31 cellular contexts compared by ENCODE assay signal in the genomic region with DNA sequence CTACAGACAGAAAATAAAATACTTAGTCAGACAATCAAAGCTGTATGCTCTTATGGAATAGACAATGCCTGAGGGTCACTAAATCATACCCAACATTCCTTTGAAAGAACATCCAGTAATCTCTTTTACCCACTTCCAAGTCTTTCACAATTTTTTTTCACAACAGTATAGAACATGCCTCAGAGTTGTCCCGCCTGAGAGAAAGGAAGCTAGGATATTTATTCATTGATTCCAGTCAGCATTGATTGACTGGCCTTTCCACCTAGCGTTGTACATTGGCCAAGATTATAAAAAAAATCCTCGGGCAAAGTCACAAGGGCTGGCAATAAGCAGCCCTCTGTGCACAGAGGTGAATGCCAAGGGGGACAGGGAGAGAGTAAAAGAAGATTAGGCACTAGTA.
DNase-seq lines count a peak whose midpoint lies in the region; ATAC-seq, FAIRE-seq and TF ChIP-seq lines count a peak whose summit lies in the region.
"Had no signal": no experiment of that assay in that cellular context is flagged by ENCODE, and none has a peak within 500 bp of the region (broad histone marks: within the 10 kb centered on the region; RNA-seq: fewer than 3 reads in every experiment).

No MANE protein-coding gene starts in this region.

- peaks cover 39% of the 10 kb centered on the region for H3K4me1 Mint-ChIP-seq in MCF 10A (ENCODE audit: insufficient read depth, unreplicated experiment)
- H3K4me1 Mint-ChIP-seq: stimulated activated memory B cell treated with anti-CD40 and anti-IgM and Interleukin-4, amounts not matched to agents 10 μg/mL and 1 μg/mL and 100 μg/mL, for 72 hours had no signal

- DNase-seq in AG10803 (ENCODE audit: low read depth): peak; percentile 42
- peak; percentile 86 for DNase-seq in MCF 10A (ENCODE audit: unreplicated experiment)
- DNase-seq in fibroblast of mammary gland (ENCODE audit: low read depth): peak; percentile 31
- no peak for DNase-seq in mucosa of descending colon
- no peak for DNase-seq in midbrain (lab: John Stamatoyannopoulos, UW)
- DNase-seq in KG1 (lab: John Stamatoyannopoulos, UW): no peak
- DNase-seq in kidney: no peak
- DNase-seq: 8988T; activated CD8-positive, alpha-beta T cell treated with anti-CD3 and anti-CD28 coated beads for 36 hours; activated naive CD4-positive, alpha-beta T cell treated with anti-CD3 and anti-CD28 coated beads for 36 hours; amniotic stem cell; brain microvascular endothelial cell; COR-L47; effector CD4-positive, alpha-beta T cell; erythroblast; hippocampal formation; left lung; naive thymus-derived CD4-positive, alpha-beta T cell; NCI-H1436; NCI-H2081 treated with DMSO at 0.1 percent for 48 hours; NCI-H226; NCI-H526 treated with DMSO at 0.1 percent for 48 hours; SIG-M5; stimulated activated CD4-positive, alpha-beta T cell treated with anti-CD3 and anti-CD28 coated beads, Interleukin-4, amount 100 ng/mL, for 4 hours had no signal

- no peaks in the 10 kb centered on the region for H3K27me3 Mint-ChIP-seq in MCF 10A (ENCODE audit: insufficient read depth, unreplicated experiment)
- H3K27me3 Mint-ChIP-seq: activated CD8-positive, alpha-beta T cell treated with anti-CD3 and anti-CD28 coated beads for 36 hours; naive thymus-derived CD4-positive, alpha-beta T cell; stimulated activated memory B cell treated with anti-CD40 and anti-IgM and Interleukin-4, amounts not matched to agents 10 μg/mL and 1 μg/mL and 100 μg/mL, for 72 hours had no signal

- POLR2A ChIA-PET in MCF 10A (lab: Yijun Ruan, JAX): interaction anchor here (0.6 to 3.5 kb wide), 43 partner anchors 10 to 650 kb away, joined by 3 to 106 read pairs (median 4); a partner anchor contains a TSS

- H3K36me3 Mint-ChIP-seq in MCF 10A (ENCODE audit: insufficient read depth, unreplicated experiment): no peaks in the 10 kb centered on the region
- H3K36me3 Mint-ChIP-seq: naive thymus-derived CD4-positive, alpha-beta T cell; stimulated activated memory B cell treated with anti-CD40 and anti-IgM and Interleukin-4, amounts not matched to agents 10 μg/mL and 1 μg/mL and 100 μg/mL, for 72 hours had no signal

- no peaks in the 10 kb centered on the region for H3K9me3 Mint-ChIP-seq in MCF 10A (ENCODE audit: unreplicated experiment)
- H3K9me3 Mint-ChIP-seq: activated naive CD4-positive, alpha-beta T cell treated with anti-CD3 and anti-CD28 coated beads for 36 hours; stimulated activated memory B cell treated with anti-CD40 and anti-IgM and Interleukin-4, amounts not matched to agents 10 μg/mL and 1 μg/mL and 100 μg/mL, for 72 hours had no signal

- H3K36me3 ChIP-seq in mucosa of descending colon (ENCODE audit: low read depth) (no peaks in the 10 kb centered on the region), kidney (ENCODE audit: control insufficient read depth in 1 of 2, insufficient read depth in 2 of 2, low read length in 2 of 2) (no peaks in the 10 kb centered on the region)
- H3K36me3 ChIP-seq: brain microvascular endothelial cell, left lung, neutrophil had no signal

- intact Hi-C loops in MCF 10A (cut with micrococcal nuclease): no loop called here
- intact Hi-C loops in mucosa of descending colon (cut with DNase I, micrococcal nuclease): no loop called here
- intact Hi-C loops in kidney (cut with DNase I): no loop called here

- TF ChIP-seq CTCF in AG10803 (conservative IDR thresholded peaks at IDR 0.05; ENCODE audit: low read length) (no peak), MCF 10A (IDR thresholded peaks at IDR 0.05; ENCODE audit: unreplicated experiment) (no peak), fibroblast of mammary gland (conservative IDR thresholded peaks at IDR 0.05; ENCODE audit: control insufficient read depth, insufficient read depth, low read depth, low read length) (no peak), mucosa of descending colon (IDR thresholded peaks at IDR 0.05) (no peak), kidney (IDR thresholded peaks at IDR 0.05; ENCODE audit: borderline replicate concordance, extremely low read depth, insufficient read depth) (no peak)

- H3K4me3 ChIP-seq in AG10803 (ENCODE audit: low read length) (no peak overlapping the region), fibroblast of mammary gland (ENCODE audit: control insufficient read depth, low read depth, low read length) (no peak overlapping the region), mucosa of descending colon (no peak overlapping the region), kidney (ENCODE audit: low read length in 2 of 2) (no peak overlapping the region)
- H3K4me3 ChIP-seq: left lung had no signal

- no peaks in the 10 kb centered on the region for H3K9me3 ChIP-seq in mucosa of descending colon
- H3K9me3 ChIP-seq in kidney (ENCODE audit: control insufficient read depth in 1 of 2, low read length in 2 of 2): no peaks in the 10 kb centered on the region
- H3K9me3 ChIP-seq: neutrophil had no signal

- ATAC-seq in mucosa of descending colon: peak; percentile 41
- no peak for ATAC-seq in HG02610 (IDR thresholded peaks at IDR 0.05; ENCODE audit: unreplicated experiment)
- ATAC-seq: activated CD8-positive, alpha-beta T cell treated with anti-CD3 and anti-CD28 coated beads for 36 hours; naive thymus-derived CD4-positive, alpha-beta T cell; sciatic nerve; stimulated activated memory B cell treated with anti-CD40 and anti-IgM and Interleukin-4, amounts not matched to agents 10 μg/mL and 1 μg/mL and 100 μg/mL, for 72 hours had no signal

- FAIRE-seq in kidney (lab: Jason Lieb, UNC): no peak
- FAIRE-seq: colon, GM12892 had no signal

- peak overlapping the region; percentile 82 for H3K27ac Mint-ChIP-seq in MCF 10A (ENCODE audit: low read depth, unreplicated experiment)
- H3K27ac Mint-ChIP-seq: activated CD8-positive, alpha-beta T cell treated with anti-CD3 and anti-CD28 coated beads for 36 hours; activated naive CD4-positive, alpha-beta T cell treated with anti-CD3 and anti-CD28 coated beads for 36 hours; stimulated activated memory B cell treated with anti-CD40 and anti-IgM and Interleukin-4, amounts not matched to agents 10 μg/mL and 1 μg/mL and 100 μg/mL, for 72 hours had no signal

- CTCF ChIA-PET in MCF 10A (lab: Yijun Ruan, JAX): interaction anchor here (0.6 to 1.4 kb wide), 7 partner anchors 80 to 1065 kb away, joined by 3 to 5 read pairs (median 3); no protein-coding TSS in a partner anchor

- H3K27ac ChIP-seq in kidney (ENCODE audit: low read depth in 2 of 2, low read length in 2 of 2): no peak overlapping the region
- H3K27ac ChIP-seq: brain microvascular endothelial cell, C4-2B had no signal

- no TSS peak for BruUV-seq in MCF 10A (replicated peaks; lab: Mats Ljungman, UMichigan)

- no peak overlapping the region for H3K9ac ChIP-seq in kidney (ENCODE audit: low read length in 2 of 2)

- H3K4me1 ChIP-seq in mucosa of descending colon (ENCODE audit: low read depth): no peaks in the 10 kb centered on the region
- H3K4me1 ChIP-seq in kidney (ENCODE audit: control insufficient read depth in 1 of 2, insufficient read depth in 1 of 2, low read depth in 1 of 2, low read length in 2 of 2): no peaks in the 10 kb centered on the region

- no peak overlapping the region for H3K4me3 Mint-ChIP-seq in MCF 10A (ENCODE audit: unreplicated experiment)
- H3K4me3 Mint-ChIP-seq: activated CD8-positive, alpha-beta T cell treated with anti-CD3 and anti-CD28 coated beads for 36 hours; activated naive CD4-positive, alpha-beta T cell treated with anti-CD3 and anti-CD28 coated beads for 36 hours; naive thymus-derived CD4-positive, alpha-beta T cell; stimulated activated memory B cell treated with anti-CD40 and anti-IgM and Interleukin-4, amounts not matched to agents 10 μg/mL and 1 μg/mL and 100 μg/mL, for 72 hours had no signal

Comparison
In these comparisons a context has a peak if more than half of its experiments do, and no peak if none do; other contexts are left out.
1. DNase-seq: peak in AG10803 (single experiment), MCF 10A (single experiment) and fibroblast of mammary gland (single experiment); none in mucosa of descending colon (0 of 3), midbrain (single experiment), KG1 (single experiment) and kidney (single experiment).